In the genomic region with DNA sequence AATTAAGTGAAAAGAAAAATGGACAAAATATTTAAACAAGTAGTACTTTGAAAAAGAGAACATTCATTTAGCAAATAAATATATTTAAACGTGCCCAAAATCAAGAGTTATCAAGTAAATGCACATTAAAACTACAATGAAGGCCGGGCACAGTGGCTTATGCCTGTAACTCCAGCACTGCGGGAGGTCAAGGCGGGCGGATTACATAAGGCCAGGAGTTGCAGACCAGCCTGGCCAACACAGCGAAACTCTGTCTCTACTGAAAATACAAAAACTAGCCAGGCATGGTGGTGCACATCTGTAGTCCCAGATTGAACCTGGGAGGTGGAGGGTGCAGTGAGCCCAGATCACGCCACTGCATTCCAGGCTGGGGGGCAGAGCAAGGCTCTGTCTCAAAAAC, we compare ENCODE assay signal across 17 cellular contexts. TPM values are rescaled to one million over a fixed set of nuclear protein-coding genes. Genes with fewer than 3 reads are reported as not detected.
DNase-seq lines count a peak whose midpoint lies in the region; ATAC-seq and TF ChIP-seq lines count a peak whose summit lies in the region.
"Had no signal": no experiment of that assay in that cellular context is flagged by ENCODE, and none has a peak within 500 bp of the region (broad histone marks: within the 10 kb centered on the region; RNA-seq: fewer than 3 reads in every experiment).

No MANE protein-coding gene starts in this region.

- TF ChIP-seq CTCF in ascending aorta (IDR thresholded peaks at IDR 0.05) (no peak), osteocyte (IDR thresholded peaks at IDR 0.05) (no peak)

- no peaks in the 10 kb centered on the region for H3K27me3 Mint-ChIP-seq in osteocyte (ENCODE audit: unreplicated experiment)
- H3K27me3 Mint-ChIP-seq in activated CD4-positive, alpha-beta T cell treated with anti-CD3 and anti-CD28 coated beads for 36 hours: no peaks in the 10 kb centered on the region
- H3K27me3 Mint-ChIP-seq: B cell; CD4-positive, alpha-beta T cell had no signal

- H3K27ac Mint-ChIP-seq in osteocyte (ENCODE audit: unreplicated experiment): peak overlapping the region; percentile 81
- no peak overlapping the region for H3K27ac Mint-ChIP-seq in activated CD4-positive, alpha-beta T cell treated with anti-CD3 and anti-CD28 coated beads for 36 hours
- H3K27ac Mint-ChIP-seq: B cell; CD4-positive, alpha-beta T cell had no signal

- peaks cover 44% of the 10 kb centered on the region for H3K4me1 Mint-ChIP-seq in osteocyte (ENCODE audit: unreplicated experiment)
- peaks cover 32% of the 10 kb centered on the region for H3K4me1 Mint-ChIP-seq in activated CD4-positive, alpha-beta T cell treated with anti-CD3 and anti-CD28 coated beads for 36 hours

- H3K4me1 ChIP-seq in ascending aorta: peaks cover 9 to 23% of the 10 kb centered on the region in 2 donors

- peak overlapping the region; percentile 28 for H3K4me3 Mint-ChIP-seq in osteocyte (ENCODE audit: unreplicated experiment)
- no peak overlapping the region for H3K4me3 Mint-ChIP-seq in activated CD4-positive, alpha-beta T cell treated with anti-CD3 and anti-CD28 coated beads for 36 hours
- H3K4me3 Mint-ChIP-seq: B cell; CD4-positive, alpha-beta T cell; H9 had no signal

- POLR2A ChIA-PET in activated CD4-positive, alpha-beta T cell treated with anti-CD3 and anti-CD28 coated beads for 36 hours (lab: Charles Lee): no interaction called here

- ATAC-seq in HG02852 (IDR thresholded peaks at IDR 0.05; ENCODE audit: unreplicated experiment) (peak; percentile 16), HG03095 (IDR thresholded peaks at IDR 0.05; ENCODE audit: unreplicated experiment) (no peak)
- no peak for ATAC-seq in activated CD4-positive, alpha-beta T cell treated with anti-CD3 and anti-CD28 coated beads for 36 hours
- ATAC-seq: PC-3 had no signal

- DNase-seq in ascending aorta (ENCODE audit: low spot score in 2 of 2) (no peak), osteocyte (ENCODE audit: extremely low spot score, unreplicated experiment) (no peak), T-helper 2 cell (no peak), NCI-H2029 (lab: John Stamatoyannopoulos, UW) (no peak)
- DNase-seq in activated CD4-positive, alpha-beta T cell treated with anti-CD3 and anti-CD28 coated beads for 36 hours: no peak
- DNase-seq: CD4-positive, alpha-beta T cell; DND-41; H9; NCI-H1092 treated with DMSO at 0.1 percent for 48 hours; NCI-H1694 treated with DMSO at 0.1 percent for 48 hours; NCI-H446; PC-3 had no signal

- peaks cover 4% of the 10 kb centered on the region for H3K36me3 Mint-ChIP-seq in osteocyte (ENCODE audit: unreplicated experiment)
- H3K36me3 Mint-ChIP-seq in activated CD4-positive, alpha-beta T cell treated with anti-CD3 and anti-CD28 coated beads for 36 hours (ENCODE audit: low read depth): peaks cover 9% of the 10 kb centered on the region

- intact Hi-C loops in ascending aorta (cut with DNase I): no loop called here
- intact Hi-C loops in activated CD4-positive, alpha-beta T cell treated with anti-CD3 and anti-CD28 coated beads for 36 hours (cut with DNase I, micrococcal nuclease): no loop called here

- H3K36me3 ChIP-seq in ascending aorta: no peaks in the 10 kb centered on the region

- CTCF ChIA-PET in activated CD4-positive, alpha-beta T cell treated with anti-CD3 and anti-CD28 coated beads for 36 hours (lab: Charles Lee): interaction anchor here (0.6 kb wide), 1 partner anchor 141 kb away, joined by 3 read pairs; no protein-coding TSS in a partner anchor

- H3K27me3 ChIP-seq in ascending aorta: no peaks in the 10 kb centered on the region

- peak overlapping the region; percentile 2; the same call in 1 of the 2 replicates for H3K4me3 ChIP-seq in GM08714 (ENCODE audit: low read length)
- peak overlapping the region in 1 of 2 donors; percentile 33 for H3K4me3 ChIP-seq in ascending aorta

- no peaks in the 10 kb centered on the region for H3K9me3 Mint-ChIP-seq in osteocyte (ENCODE audit: unreplicated experiment)
- no peaks in the 10 kb centered on the region for H3K9me3 Mint-ChIP-seq in activated CD4-positive, alpha-beta T cell treated with anti-CD3 and anti-CD28 coated beads for 36 hours (ENCODE audit: low read depth)
- H3K9me3 Mint-ChIP-seq: CD4-positive, alpha-beta T cell had no signal

- no peaks in the 10 kb centered on the region for H3K9me3 ChIP-seq in ascending aorta

- peak overlapping the region; percentile 42 to 57 for H3K27ac ChIP-seq in ascending aorta
- H3K27ac ChIP-seq: KMS-11 had no signal

RNA-seq across cellular contexts. Expression of a gene that starts 9.8 kb away (rescaled TPM):
- total RNA-seq in ascending aorta (4.0 TPM), osteocyte (40.4 and 43.0 TPM in 2 replicates)
- total RNA-seq in activated CD4-positive, alpha-beta T cell treated with anti-CD3 and anti-CD28 coated beads for 36 hours: 10 to 100 TPM; 14.9 to 18.5 TPM
